1 cellular context compared by ENCODE assay signal in the genomic region with DNA sequence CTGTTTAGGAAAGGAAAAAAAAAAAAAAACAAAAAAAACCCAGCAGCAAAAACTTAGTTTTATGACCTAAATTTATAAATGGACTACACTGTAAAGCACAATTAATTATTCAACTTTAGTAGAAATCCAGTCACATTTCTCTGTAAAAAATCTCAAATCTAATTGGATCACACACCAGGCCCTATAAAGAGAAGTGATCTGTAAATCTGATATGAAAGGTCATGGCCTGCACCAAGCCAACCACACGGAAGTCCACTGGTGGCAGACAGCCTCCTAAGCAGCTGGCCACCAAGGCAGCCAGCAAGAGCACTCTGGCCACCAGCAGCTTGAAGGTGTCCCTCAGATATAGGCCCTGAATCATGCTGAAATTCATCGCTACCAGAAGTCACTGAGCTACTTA.
TF ChIP-seq lines count a peak whose summit lies in the region.

No MANE protein-coding gene starts in this region.

TF ChIP-seq in K562, 482 proteins besides CTCF, POLR2A, EP300 and RAD21 (continues in another document):
- TF ChIP-seq NBN (IDR thresholded peaks at IDR 0.05; ENCODE audit: low read depth), result 0 out of 2 replicates have a peak, but pooled peaks have one; percentile 19
- TF ChIP-seq ARID1B (IDR thresholded peaks at IDR 0.05), result peak; percentile 29; the same call in 1 of the 2 replicates
- peak; percentile 60; the same call in 1 of the 2 replicates for TF ChIP-seq SPI1 (IDR thresholded peaks at IDR 0.05; ENCODE audit: borderline replicate concordance, low read depth, low read length)
- TF ChIP-seq CBX3 (IDR thresholded peaks at IDR 0.05; ENCODE audit: borderline replicate concordance in 1 of 2, low read length in 2 of 2), result no peak
- no peak for TF ChIP-seq ZFP30 (CRISPR knock-in tag; IDR thresholded peaks at IDR 0.05; ENCODE audit: borderline replicate concordance)
- peak; percentile 16 for TF ChIP-seq CCNT2 (IDR thresholded peaks at IDR 0.05; ENCODE audit: borderline replicate concordance, extremely low read depth, insufficient read length, low read depth, low read length)
- no peak for TF ChIP-seq E4F1 (CRISPR knock-in tag; IDR thresholded peaks at IDR 0.05; ENCODE audit: borderline replicate concordance)
- TF ChIP-seq ELF1 (tag; IDR thresholded peaks at IDR 0.05), result peak; percentile 66
- TF ChIP-seq TFAP4 (CRISPR knock-in tag; IDR thresholded peaks at IDR 0.05; ENCODE audit: borderline replicate concordance), result peak; percentile 79; the same call in 1 of the 2 replicates
- peak in 1 of 2 experiments; percentile 34; a peak in 1 of 4 replicates for TF ChIP-seq SRF (CRISPR knock-in tag; IDR thresholded peaks at IDR 0.05)
- peak; percentile 44; the same call in 1 of the 2 replicates for TF ChIP-seq BHLHE40 (IDR thresholded peaks at IDR 0.05; ENCODE audit: low read length)
- no peak for TF ChIP-seq BRCA1 (IDR thresholded peaks at IDR 0.05)
- no peak for TF ChIP-seq BRCA1 (CRISPR knock-in tag; IDR thresholded peaks at IDR 0.05)
- peak; percentile 47 for TF ChIP-seq DACH1 (IDR thresholded peaks at IDR 0.05; ENCODE audit: partially characterized antibody)
- peak; percentile 57; the same call in 1 of the 2 replicates for TF ChIP-seq ZNF395 (CRISPR knock-in tag; IDR thresholded peaks at IDR 0.05)
- TF ChIP-seq DPF2 (IDR thresholded peaks at IDR 0.05), result peak; percentile 70
- peak; percentile 15; the same call in 1 of the 2 replicates for TF ChIP-seq PKNOX1 (IDR thresholded peaks at IDR 0.05)
- peak; percentile 11 for TF ChIP-seq ASH1L (IDR thresholded peaks at IDR 0.05; ENCODE audit: borderline replicate concordance, low read depth, partially characterized antibody)
- TF ChIP-seq ZSCAN29 (IDR thresholded peaks at IDR 0.05), result no peak
- peak; percentile 63; the same call in 1 of the 2 replicates for TF ChIP-seq NR2C2 (CRISPR knock-in tag; IDR thresholded peaks at IDR 0.05)
- TF ChIP-seq NR2C2 (tag; IDR thresholded peaks at IDR 0.05), result peak; percentile 89
- TF ChIP-seq RNF2 (IDR thresholded peaks at IDR 0.05), result 0 out of 2 replicates have a peak, but pooled peaks have one; percentile 23
- no peak for TF ChIP-seq ZNF699 (CRISPR knock-in tag; IDR thresholded peaks at IDR 0.05; ENCODE audit: insufficient replicate concordance)
- TF ChIP-seq AFF1 (IDR thresholded peaks at IDR 0.05; ENCODE audit: low read depth in 1 of 2, partially characterized antibody in 2 of 2), result peak; percentile 6 to 35
- TF ChIP-seq MAZ (CRISPR knock-in tag; conservative IDR thresholded peaks at IDR 0.05 in 1 of 2, IDR thresholded peaks at IDR 0.05 in 1 of 2), result peak in 1 of 2 experiments; percentile 22; a peak in 1 of 4 replicates
- no peak for TF ChIP-seq ZNF695 (CRISPR knock-in tag; IDR thresholded peaks at IDR 0.05)
- 0 out of 2 replicates have a peak, but pooled peaks have one; percentile 10 for TF ChIP-seq SMARCA5 (IDR thresholded peaks at IDR 0.05)
- TF ChIP-seq, protein P1, sequence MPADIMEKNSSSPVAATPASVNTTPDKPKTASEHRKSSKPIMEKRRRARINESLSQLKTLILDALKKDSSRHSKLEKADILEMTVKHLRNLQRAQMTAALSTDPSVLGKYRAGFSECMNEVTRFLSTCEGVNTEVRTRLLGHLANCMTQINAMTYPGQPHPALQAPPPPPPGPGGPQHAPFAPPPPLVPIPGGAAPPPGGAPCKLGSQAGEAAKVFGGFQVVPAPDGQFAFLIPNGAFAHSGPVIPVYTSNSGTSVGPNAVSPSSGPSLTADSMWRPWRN (IDR thresholded peaks at IDR 0.05; ENCODE audit: low read depth), result no peak
- TF ChIP-seq NR2C1 (IDR thresholded peaks at IDR 0.05), result peak; percentile 81
- peak; percentile 89 for TF ChIP-seq NR2C1 (tag; IDR thresholded peaks at IDR 0.05)
- TF ChIP-seq CTBP1 (IDR thresholded peaks at IDR 0.05; ENCODE audit: borderline replicate concordance), result no peak
- TF ChIP-seq ERF (CRISPR knock-in tag; IDR thresholded peaks at IDR 0.05), result no peak
- no peak; the same call in 1 of the 2 replicates for TF ChIP-seq CREB3L1 (IDR thresholded peaks at IDR 0.05; ENCODE audit: borderline replicate concordance, low read depth)
- peak; percentile 9; the same call in 1 of the 2 replicates for TF ChIP-seq TEAD4 (IDR thresholded peaks at IDR 0.05; ENCODE audit: low read length)
- TF ChIP-seq TEAD4 (CRISPR knock-in tag; IDR thresholded peaks at IDR 0.05; ENCODE audit: borderline replicate concordance), result no peak
- TF ChIP-seq ESRRA (IDR thresholded peaks at IDR 0.05; ENCODE audit: borderline replicate concordance, low read depth), result peak; percentile 40; the same call in 1 of the 2 replicates
- TF ChIP-seq MCM7 (IDR thresholded peaks at IDR 0.05), result 0 out of 4 replicates have a peak, but pooled peaks of 1 of the 2 experiments have one; percentile 41
- TF ChIP-seq HMGN3 (IDR thresholded peaks at IDR 0.05; ENCODE audit: borderline replicate concordance, extremely low read depth, insufficient read length, low read depth, low read length), result no peak
- no peak for TF ChIP-seq CAMTA2 (CRISPR knock-in tag; conservative IDR thresholded peaks at IDR 0.05)
- peak; percentile 34; the same call in 1 of the 2 replicates for TF ChIP-seq E2F1 (CRISPR knock-in tag; IDR thresholded peaks at IDR 0.05)
- peak; percentile 26 for TF ChIP-seq TAF1 (IDR thresholded peaks at IDR 0.05; ENCODE audit: control insufficient read depth, extremely low read depth, insufficient read depth, low read length, severe bottlenecking)
- TF ChIP-seq IFI16 (CRISPR knock-in tag; IDR thresholded peaks at IDR 0.05), result no peak
- TF ChIP-seq, protein P2, sequence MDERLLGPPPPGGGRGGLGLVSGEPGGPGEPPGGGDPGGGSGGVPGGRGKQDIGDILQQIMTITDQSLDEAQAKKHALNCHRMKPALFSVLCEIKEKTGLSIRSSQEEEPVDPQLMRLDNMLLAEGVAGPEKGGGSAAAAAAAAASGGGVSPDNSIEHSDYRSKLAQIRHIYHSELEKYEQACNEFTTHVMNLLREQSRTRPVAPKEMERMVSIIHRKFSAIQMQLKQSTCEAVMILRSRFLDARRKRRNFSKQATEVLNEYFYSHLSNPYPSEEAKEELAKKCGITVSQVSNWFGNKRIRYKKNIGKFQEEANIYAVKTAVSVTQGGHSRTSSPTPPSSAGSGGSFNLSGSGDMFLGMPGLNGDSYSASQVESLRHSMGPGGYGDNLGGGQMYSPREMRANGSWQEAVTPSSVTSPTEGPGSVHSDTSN (CRISPR knock-in tag; IDR thresholded peaks at IDR 0.05; ENCODE audit: low read depth), result no peak
- TF ChIP-seq, protein P2 (tag; conservative IDR thresholded peaks at IDR 0.05; ENCODE audit: low read depth), result no peak
- TF ChIP-seq GATA2 (CRISPR knock-in tag; IDR thresholded peaks at IDR 0.05), result peak; percentile 57
- 0 out of 2 replicates have a peak, but pooled peaks have one; percentile 29 for TF ChIP-seq ZFX (CRISPR knock-in tag; IDR thresholded peaks at IDR 0.05)
- TF ChIP-seq ETV6 (IDR thresholded peaks at IDR 0.05; ENCODE audit: borderline replicate concordance in 1 of 2, low read depth in 2 of 2, low read length in 1 of 2), result no peak
- no peak for TF ChIP-seq ETV6 (CRISPR knock-in tag; IDR thresholded peaks at IDR 0.05; ENCODE audit: borderline replicate concordance)
- TF ChIP-seq NONO (IDR thresholded peaks at IDR 0.05; ENCODE audit: low read depth in 2 of 2, low read length in 1 of 2), result 0 out of 4 replicates have a peak, but pooled peaks of 1 of the 2 experiments have one; percentile 28
